21 cellular contexts compared by ENCODE assay signal in genomic region chr19:40267601-40267997, GRCh38. TPM values are rescaled to one million over a fixed set of nuclear protein-coding genes. Genes with fewer than 3 reads are reported as not detected.
DNase-seq lines count a peak whose midpoint lies in the region; ATAC-seq and TF ChIP-seq lines count a peak whose summit lies in the region.
"Had no signal": no experiment of that assay in that cellular context is flagged by ENCODE, and none has a peak within 500 bp of the region (broad histone marks: within the 10 kb centered on the region; RNA-seq: fewer than 3 reads in every experiment).

No MANE protein-coding gene starts in this region.

- no peak overlapping the region for H3K4me3 Mint-ChIP-seq in CD4-positive, alpha-beta T cell
- H3K4me3 Mint-ChIP-seq in GM23338 = no peak overlapping the region
- H3K4me3 Mint-ChIP-seq in effector memory CD8-positive, alpha-beta T cell = no peak overlapping the region
- H3K4me3 Mint-ChIP-seq: activated naive CD8-positive, alpha-beta T cell treated with anti-CD3 and anti-CD28 coated beads for 36 hours; HFFc6; stimulated activated effector memory CD8-positive, alpha-beta T cell treated with anti-CD3 and anti-CD28 coated beads, Interleukin-12 subunit alpha, Interleukin-12 subunit beta, amount 100 ng/mL, for 72 hours had no signal

- H3F3A ChIP-seq in GM23338 (replicated peaks; ENCODE audit: low read depth) (no peaks in the 10 kb centered on the region), smooth muscle cell (ENCODE audit: low read depth) (peaks cover 17% of the 10 kb centered on the region)

- no peaks in the 10 kb centered on the region for H3K9me2 ChIP-seq in GM23338 (ENCODE audit: insufficient read depth)

- H2AFZ ChIP-seq in GM23338 (no peak overlapping the region), parathyroid adenoma (no peak overlapping the region), smooth muscle cell (ENCODE audit: low read depth) (no peak overlapping the region)
- H2AFZ ChIP-seq: hepatocyte had no signal

- TF ChIP-seq CTCF in CD4-positive, alpha-beta T cell (IDR thresholded peaks at IDR 0.05) = no peak
- TF ChIP-seq CTCF in GM23338 (conservative IDR thresholded peaks at IDR 0.05; ENCODE audit: low read depth in 2 of 2) = no peak
- TF ChIP-seq CTCF in parathyroid adenoma (IDR thresholded peaks at IDR 0.05) = no peak
- no peak for TF ChIP-seq CTCF in smooth muscle cell (IDR thresholded peaks at IDR 0.05; ENCODE audit: borderline replicate concordance, insufficient read depth, poor library complexity, severe bottlenecking)

- H3K9me3 Mint-ChIP-seq in CD4-positive, alpha-beta T cell = no peaks in the 10 kb centered on the region
- H3K9me3 Mint-ChIP-seq in GM23338 = no peaks in the 10 kb centered on the region
- no peaks in the 10 kb centered on the region for H3K9me3 Mint-ChIP-seq in effector memory CD8-positive, alpha-beta T cell
- H3K9me3 Mint-ChIP-seq: activated naive CD8-positive, alpha-beta T cell treated with anti-CD3 and anti-CD28 coated beads for 36 hours; HFFc6; IgD-negative memory B cell; stimulated activated effector memory CD8-positive, alpha-beta T cell treated with anti-CD3 and anti-CD28 coated beads, Interleukin-12 subunit alpha, Interleukin-12 subunit beta, amount 100 ng/mL, for 72 hours had no signal

- no peaks in the 10 kb centered on the region for H3K9me3 ChIP-seq in CD4-positive, alpha-beta T cell (ENCODE audit: control insufficient read depth, low read length)
- H3K9me3 ChIP-seq in parathyroid adenoma (ENCODE audit: control insufficient read depth, low read length) (no peaks in the 10 kb centered on the region), smooth muscle cell (replicated peaks; ENCODE audit: low read depth) (no peaks in the 10 kb centered on the region)
- H3K9me3 ChIP-seq: lower lobe of right lung had no signal

- H3K9ac ChIP-seq in parathyroid adenoma = no peak overlapping the region
- H3K9ac ChIP-seq in smooth muscle cell (ENCODE audit: low read depth) = no peak overlapping the region

- CTCF ChIA-PET in CD4-positive, alpha-beta T cell (lab: Charles Lee) = no interaction called here

- H3K4me1 ChIP-seq in GM23338 (ENCODE audit: insufficient read depth) (no peaks in the 10 kb centered on the region; the same call in 1 of the 2 replicates), parathyroid adenoma (peaks cover 19% of the 10 kb centered on the region), smooth muscle cell (ENCODE audit: low read depth) (no peaks in the 10 kb centered on the region)

- no peak overlapping the region for H3K27ac ChIP-seq in CD4-positive, alpha-beta T cell (ENCODE audit: low read depth, low read length)
- H3K27ac ChIP-seq in GM23338 (ENCODE audit: low read depth) (no peak overlapping the region), parathyroid adenoma (peak overlapping the region; percentile 30), smooth muscle cell (ENCODE audit: low read depth) (no peak overlapping the region)
- H3K27ac ChIP-seq: lower lobe of right lung had no signal

- DNase-seq in CD4-positive, alpha-beta T cell = no peak
- DNase-seq in GM23338 (ENCODE audit: low spot score) = no peak
- DNase-seq in effector memory CD8-positive, alpha-beta T cell = no peak
- DNase-seq in head of caudate nucleus = no peak
- DNase-seq in smooth muscle cell (lab: John Stamatoyannopoulos, UW; ENCODE audit: unreplicated experiment) = no peak
- no peak for DNase-seq in AG08396 (ENCODE audit: low spot score)
- DNase-seq: activated CD4-positive, alpha-beta T cell treated with anti-CD3 and anti-CD28 coated beads for 1 hour; activated naive CD8-positive, alpha-beta T cell treated with anti-CD3 and anti-CD28 coated beads for 36 hours; cortex of kidney; HFFc6; lower lobe of right lung; NCI-H146; T1000; trophoblast cell had no signal

- H3K36me3 Mint-ChIP-seq in CD4-positive, alpha-beta T cell (ENCODE audit: low read depth) = peaks cover 69% of the 10 kb centered on the region
- peaks cover 21% of the 10 kb centered on the region for H3K36me3 Mint-ChIP-seq in GM23338 (ENCODE audit: low read depth)
- H3K36me3 Mint-ChIP-seq in effector memory CD8-positive, alpha-beta T cell (ENCODE audit: insufficient read depth) = peaks cover 33% of the 10 kb centered on the region

- H3K4me3 ChIP-seq in GM23338 (no peak overlapping the region), parathyroid adenoma (ENCODE audit: low read depth, low read length) (no peak overlapping the region), smooth muscle cell (no peak overlapping the region)
- H3K4me3 ChIP-seq: hepatocyte, lower lobe of right lung had no signal

- no peak for ATAC-seq in CD4-positive, alpha-beta T cell (ENCODE audit: poor library complexity)
- ATAC-seq in GM23338 = no peak
- no peak for ATAC-seq in effector memory CD8-positive, alpha-beta T cell (replicated peaks)
- no peak for ATAC-seq in GM21367 (IDR thresholded peaks at IDR 0.05; ENCODE audit: unreplicated experiment)
- ATAC-seq: stimulated activated effector memory CD8-positive, alpha-beta T cell treated with anti-CD3 and anti-CD28 coated beads, Interleukin-12 subunit alpha, Interleukin-12 subunit beta, amount 100 ng/mL, for 72 hours had no signal

- peaks cover 42% of the 10 kb centered on the region for H3K79me2 ChIP-seq in GM23338 (replicated peaks; ENCODE audit: insufficient read depth)
- H3K79me2 ChIP-seq in parathyroid adenoma = peaks cover 74% of the 10 kb centered on the region
- H3K79me2 ChIP-seq in smooth muscle cell (ENCODE audit: low read depth) = peaks cover 58% of the 10 kb centered on the region

- no peaks in the 10 kb centered on the region for H3K27me3 ChIP-seq in CD4-positive, alpha-beta T cell (ENCODE audit: control insufficient read depth, insufficient read depth, low read length)
- H3K27me3 ChIP-seq in GM23338 (ENCODE audit: insufficient read depth) (no peaks in the 10 kb centered on the region), parathyroid adenoma (ENCODE audit: control insufficient read depth, insufficient read depth, low read length) (no peaks in the 10 kb centered on the region), smooth muscle cell (ENCODE audit: low read depth) (no peaks in the 10 kb centered on the region)
- H3K27me3 ChIP-seq: hepatocyte had no signal

- no peaks in the 10 kb centered on the region for H3K27me3 Mint-ChIP-seq in CD4-positive, alpha-beta T cell
- H3K27me3 Mint-ChIP-seq in GM23338 (ENCODE audit: insufficient read depth, low read depth, poor library complexity) = peaks cover 11% of the 10 kb centered on the region
- no peaks in the 10 kb centered on the region for H3K27me3 Mint-ChIP-seq in effector memory CD8-positive, alpha-beta T cell
- H3K27me3 Mint-ChIP-seq: activated naive CD8-positive, alpha-beta T cell treated with anti-CD3 and anti-CD28 coated beads for 36 hours; IgD-negative memory B cell had no signal

- H3K4me2 ChIP-seq in GM23338 (no peak overlapping the region), parathyroid adenoma (ENCODE audit: low read length) (no peak overlapping the region), smooth muscle cell (no peak overlapping the region)

- intact Hi-C loops in CD4-positive, alpha-beta T cell (cut with DNase I, micrococcal nuclease) = no loop called here
- intact Hi-C loops in head of caudate nucleus (cut with DNase I) = no loop called here

- POLR2A ChIA-PET in CD4-positive, alpha-beta T cell (lab: Charles Lee) = interaction anchor here (1.1 kb wide), 1 partner anchor 16 kb away, joined by 3 read pairs; no protein-coding TSS in a partner anchor

- peaks cover 41% of the 10 kb centered on the region for H3K4me1 Mint-ChIP-seq in CD4-positive, alpha-beta T cell (ENCODE audit: low read depth)
- peaks cover 25% of the 10 kb centered on the region for H3K4me1 Mint-ChIP-seq in GM23338
- peaks cover 35 to 42% of the 10 kb centered on the region in 2 donors for H3K4me1 Mint-ChIP-seq in effector memory CD8-positive, alpha-beta T cell (ENCODE audit: low read depth in 2 of 2)

- H3K36me3 ChIP-seq in GM23338 (ENCODE audit: insufficient read depth) = 0 out of 2 replicates have a peak, but pooled peaks cover under 1% of the 10 kb centered on the region
- H3K36me3 ChIP-seq in parathyroid adenoma (ENCODE audit: control insufficient read depth, insufficient read depth, low read length) = no peaks in the 10 kb centered on the region
- no peaks in the 10 kb centered on the region for H3K36me3 ChIP-seq in smooth muscle cell (ENCODE audit: low read depth)

- WGBS in smooth muscle cell (ENCODE audit: low lambda C conversion rate) = 93% methylated on average over 6 of the region's 6 CpGs

- H3K27ac Mint-ChIP-seq in CD4-positive, alpha-beta T cell = peak overlapping the region; percentile 59
- H3K27ac Mint-ChIP-seq in GM23338 = peak overlapping the region; percentile 66
- peak overlapping the region; percentile 26 to 64 for H3K27ac Mint-ChIP-seq in effector memory CD8-positive, alpha-beta T cell
- H3K27ac Mint-ChIP-seq: activated naive CD8-positive, alpha-beta T cell treated with anti-CD3 and anti-CD28 coated beads for 36 hours; HFFc6 had no signal

- H4K20me1 ChIP-seq in GM23338 (replicated peaks; ENCODE audit: insufficient read depth) (peaks cover 10% of the 10 kb centered on the region), smooth muscle cell (ENCODE audit: low read depth) (peaks cover 93% of the 10 kb centered on the region)

TF ChIP-seq in GM23338, 12 proteins besides CTCF, POLR2A, EP300 and RAD21 (continues in another document):
- no peak for TF ChIP-seq ETS1 (IDR thresholded peaks at IDR 0.05)

RNA-seq across cellular contexts. Expression of gene AKT2, which starts 17.5 kb away (rescaled TPM):
- total RNA-seq in CD4-positive, alpha-beta T cell = 100 to 1,000 TPM; 197 to 199 TPM
- 105 and 123 TPM in 2 replicates for total RNA-seq in GM23338 (2014; rRNA removed; shearing (Covaris generic))
- polyA plus RNA-seq in GM23338 (2016; fragmentation: Nextera tagmentation; extraction: Ambion mirVana) = 16.6 and 17.6 TPM in 2 replicates
- 54.9 and 62.6 TPM in 2 replicates for total RNA-seq in smooth muscle cell
- 26.6 and 39.1 TPM in 2 replicates for polyA plus RNA-seq in smooth muscle cell

RNA-seq across cellular contexts. Expression of gene CCNP, which starts 41.1 kb away (rescaled TPM):
- 1 to 10 TPM; 1.2 to 1.7 TPM for total RNA-seq in CD4-positive, alpha-beta T cell
- total RNA-seq in GM23338 (2014; rRNA removed; shearing (Covaris generic)) = 0.39 and 7.1 TPM in 2 replicates
- polyA plus RNA-seq in GM23338 (2016; fragmentation: Nextera tagmentation; extraction: Ambion mirVana) (2.2 and 3.3 TPM in 2 replicates), smooth muscle cell (0.23 and 0.38 TPM in 2 replicates)
- total RNA-seq in smooth muscle cell = not detected in 2 replicates
- total RNA-seq: activated naive CD8-positive, alpha-beta T cell treated with anti-CD3 and anti-CD28 coated beads for 36 hours; endothelial cell of umbilical vein; hepatocyte; lower lobe of right lung had no signal
- polyA plus RNA-seq: endothelial cell of umbilical vein, hepatocyte, IgD-negative memory B cell had no signal

RNA-seq across cellular contexts. Expression of gene TTC9B, which starts 49.4 kb away (rescaled TPM):
- total RNA-seq in CD4-positive, alpha-beta T cell = not detected
- total RNA-seq in GM23338 (2014; rRNA removed; shearing (Covaris generic)) = 0.35 and 0.63 TPM in 2 replicates
- 0.23 and 1.0 TPM in 2 replicates for polyA plus RNA-seq in GM23338 (2016; fragmentation: Nextera tagmentation; extraction: Ambion mirVana)
- total RNA-seq in smooth muscle cell = not detected in 2 replicates
- polyA plus RNA-seq in smooth muscle cell = 0.90 TPM in 1 of 2 replicates, not detected in the other
- total RNA-seq: activated naive CD8-positive, alpha-beta T cell treated with anti-CD3 and anti-CD28 coated beads for 36 hours; endothelial cell of umbilical vein; hepatocyte; HFFc6; lower lobe of right lung; osteocyte had no signal
- polyA plus RNA-seq: endothelial cell of umbilical vein, IgD-negative memory B cell had no signal
